8 cellular contexts compared by ENCODE assay signal in genomic region chr1:32012709-32013385, GRCh38. TPM values are rescaled to one million over a fixed set of nuclear protein-coding genes. Genes with fewer than 3 reads are reported as not detected.
DNase-seq lines count a peak whose midpoint lies in the region; ATAC-seq and TF ChIP-seq lines count a peak whose summit lies in the region.

No MANE protein-coding gene starts in this region.

- H3K4me1 ChIP-seq in PC-3 (ENCODE audit: insufficient read depth, low read length) = peaks cover 13% of the 10 kb centered on the region; the same call in 1 of the 2 replicates

- H3K4me1 Mint-ChIP-seq in osteocyte (ENCODE audit: unreplicated experiment) = peaks cover 28% of the 10 kb centered on the region

- H3F3A ChIP-seq in PC-3 (ENCODE audit: low read length, unreplicated experiment) = no peaks in the 10 kb centered on the region

- H3K27ac ChIP-seq in PC-3 (ENCODE audit: low read length) = peak overlapping the region; percentile 75

- no peaks in the 10 kb centered on the region for H3K9me3 Mint-ChIP-seq in osteocyte (ENCODE audit: unreplicated experiment)

- H3K4me3 Mint-ChIP-seq in osteocyte (ENCODE audit: unreplicated experiment) = peak overlapping the region; percentile 77

- TF ChIP-seq CTCF in PC-3 (conservative IDR thresholded peaks at IDR 0.05; ENCODE audit: low read depth, low read length) = no peak
- no peak for TF ChIP-seq CTCF in epithelial cell of esophagus (IDR thresholded peaks at IDR 0.05; ENCODE audit: insufficient read depth, low read depth, low read length, missing control alignments)
- no peak for TF ChIP-seq CTCF in osteocyte (IDR thresholded peaks at IDR 0.05)

- H4K20me1 ChIP-seq in PC-3 (ENCODE audit: low read length) = peaks cover 30% of the 10 kb centered on the region

- no peaks in the 10 kb centered on the region for H3K27me3 ChIP-seq in PC-3 (ENCODE audit: low read length)

- CTCF ChIA-PET in PC-3 (lab: Charles Lee) = interaction anchor here (0.6 kb wide), 1 partner anchor 31 kb away, joined by 4 read pairs; no protein-coding TSS in a partner anchor

- H3K36me3 Mint-ChIP-seq in osteocyte (ENCODE audit: unreplicated experiment) = no peaks in the 10 kb centered on the region

- H3K27me3 Mint-ChIP-seq in osteocyte (ENCODE audit: unreplicated experiment) = no peaks in the 10 kb centered on the region

- BruUV-seq in PC-3 (replicated peaks; lab: Mats Ljungman, UMichigan) = TSS peak; percentile 96

- H2AFZ ChIP-seq in PC-3 (ENCODE audit: low read length) = peak overlapping the region; percentile 97

- peak overlapping the region; percentile 93 for H3K9ac ChIP-seq in PC-3 (ENCODE audit: low read length)

- H3K9me2 ChIP-seq in PC-3 (replicated peaks; ENCODE audit: low read length) = no peaks in the 10 kb centered on the region

- peak overlapping the region; percentile 98 for H3K27ac Mint-ChIP-seq in osteocyte (ENCODE audit: unreplicated experiment)

- H3K9me3 ChIP-seq in PC-3 (ENCODE audit: low read length) = no peaks in the 10 kb centered on the region

- H3K4me2 ChIP-seq in PC-3 (ENCODE audit: low read length) = peak overlapping the region; percentile 90

- DNase-seq in DMS114 treated with DMSO at 0.1 percent for 48 hours (lab: John Stamatoyannopoulos, UW; ENCODE audit: unreplicated experiment) (peak; percentile 78), PC-3 (no peak), epithelial cell of esophagus (ENCODE audit: low read depth) (no peak), osteocyte (ENCODE audit: extremely low spot score, unreplicated experiment) (no peak), AG08395 (ENCODE audit: low spot score) (no peak), NCI-H526 (lab: John Stamatoyannopoulos, UW) (no peak)

- intact Hi-C loops in PC-3 (cut with micrococcal nuclease) = no loop called here

- peaks cover 6% of the 10 kb centered on the region; the same call in 1 of the 2 replicates for H3K36me3 ChIP-seq in PC-3 (ENCODE audit: low read depth, low read length)

- ATAC-seq in PC-3 (no peak), HG02763 (IDR thresholded peaks at IDR 0.05; ENCODE audit: unreplicated experiment) (no peak), HG02840 (IDR thresholded peaks at IDR 0.05; ENCODE audit: low FRiP score, unreplicated experiment) (no peak)

- H3K4me3 ChIP-seq in PC-3 (ENCODE audit: low read length) (peak overlapping the region; percentile 97), epithelial cell of esophagus (ENCODE audit: low read length) (peak overlapping the region; percentile 95)

- peaks cover 42% of the 10 kb centered on the region for H3K79me2 ChIP-seq in PC-3 (ENCODE audit: low read length)

- POLR2A ChIA-PET in PC-3 (lab: Charles Lee; ENCODE audit: unreplicated experiment) = interaction anchor here (0.5 to 1.0 kb wide), 3 partner anchors 38 to 175 kb away, joined by 3 to 29 read pairs (median 5); partner anchors contain the start of gene PTP4A2

RNA-seq across cellular contexts. Expression of gene KHDRBS1, which starts 0.8 kb away (rescaled TPM):
- total RNA-seq in PC-3 (2014; rRNA removed) (86.7 and 114 TPM in 2 replicates), osteocyte (128 and 131 TPM in 2 replicates)

RNA-seq across cellular contexts. Expression of gene TMEM39B, which starts 59.9 kb away (rescaled TPM):
- total RNA-seq in PC-3 (2014; rRNA removed) (7.7 and 9.4 TPM in 2 replicates), osteocyte (22.9 and 25.0 TPM in 2 replicates)
